1 cellular context compared by ENCODE assay signal in the genomic region with DNA sequence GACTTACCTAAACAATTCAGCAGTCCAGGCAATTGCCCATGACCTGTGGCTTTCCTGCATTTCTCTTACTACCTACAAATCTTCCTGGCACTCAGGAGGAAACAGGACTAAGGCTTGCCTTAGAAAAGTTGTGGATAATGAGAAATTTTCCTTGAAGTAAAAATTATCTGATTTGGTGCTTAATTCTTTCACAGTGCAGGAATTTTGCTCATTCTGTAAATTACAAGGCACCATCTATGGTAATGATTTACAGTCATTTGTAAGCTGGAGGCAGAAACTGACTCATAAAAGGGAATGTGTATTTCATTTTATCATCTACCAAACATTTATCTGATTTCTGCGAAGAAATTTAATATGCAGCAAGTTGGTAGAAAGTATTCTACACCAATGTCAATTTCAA.
TF ChIP-seq lines count a peak whose summit lies in the region.

No MANE protein-coding gene starts in this region.

TF ChIP-seq in A549, 52 proteins besides CTCF, POLR2A, EP300 and RAD21 (continued from another document):
- TF ChIP-seq, protein P1, sequence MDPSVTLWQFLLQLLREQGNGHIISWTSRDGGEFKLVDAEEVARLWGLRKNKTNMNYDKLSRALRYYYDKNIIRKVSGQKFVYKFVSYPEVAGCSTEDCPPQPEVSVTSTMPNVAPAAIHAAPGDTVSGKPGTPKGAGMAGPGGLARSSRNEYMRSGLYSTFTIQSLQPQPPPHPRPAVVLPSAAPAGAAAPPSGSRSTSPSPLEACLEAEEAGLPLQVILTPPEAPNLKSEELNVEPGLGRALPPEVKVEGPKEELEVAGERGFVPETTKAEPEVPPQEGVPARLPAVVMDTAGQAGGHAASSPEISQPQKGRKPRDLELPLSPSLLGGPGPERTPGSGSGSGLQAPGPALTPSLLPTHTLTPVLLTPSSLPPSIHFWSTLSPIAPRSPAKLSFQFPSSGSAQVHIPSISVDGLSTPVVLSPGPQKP (IDR thresholded peaks at IDR 0.05; ENCODE audit: low read depth, low read length): no peak
- TF ChIP-seq NFE2L2 (conservative IDR thresholded peaks at IDR 0.05; ENCODE audit: low read length) (no peak), SREBF2 (IDR thresholded peaks at IDR 0.05) (no peak)
